Comparison of ENCODE assay signal across 15 cellular contexts in the genomic region with DNA sequence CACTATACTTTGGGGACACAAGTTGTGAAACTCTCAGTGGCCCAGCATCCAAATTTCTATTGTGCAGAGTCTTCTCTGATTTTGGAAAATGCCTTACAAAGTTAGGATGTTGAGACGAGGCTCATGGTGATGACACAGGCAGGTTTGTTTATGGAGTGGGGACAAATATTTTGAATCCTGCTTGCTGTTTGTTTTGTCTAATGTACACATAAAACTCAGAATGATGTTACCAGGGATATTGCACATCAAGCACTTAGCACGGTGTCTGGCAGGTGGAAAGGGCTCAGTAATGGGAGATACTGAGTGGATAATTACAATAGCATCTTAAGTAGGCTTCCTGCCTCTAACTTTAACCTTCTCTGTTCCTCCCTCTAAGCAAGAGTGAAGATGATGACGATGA.
"Had no signal": no experiment of that assay in that cellular context is flagged by ENCODE, and none has a peak within 500 bp of the region (broad histone marks: within the 10 kb centered on the region; RNA-seq: fewer than 3 reads in every experiment).

No MANE protein-coding gene starts in this region.

- H3K9me3 ChIP-seq: neutrophil had no signal

- DNase-seq: activated CD4-positive, alpha-beta T cell treated with anti-CD3 and anti-CD28 coated beads, Interleukin-2, amount 50 U/mL, for 1 hour; activated CD8-positive, alpha-beta memory T cell treated with anti-CD3 and anti-CD28 coated beads for 24 hours; activated naive CD4-positive, alpha-beta T cell treated with Interleukin-2 at 50 U/mL for 16 hours; anterior cingulate cortex; effector memory CD4-positive, alpha-beta T cell; hippocampal formation; left ventricle myocardium superior; natural killer cell; stimulated activated CD4-positive, alpha-beta T cell treated with anti-CD3 and anti-CD28 coated beads, Interleukin-1b, Interleukin-23, amount 100 ng/mL, for 48 hours; stimulated activated naive CD8-positive, alpha-beta T cell treated with anti-CD3 and anti-CD28 coated beads, Interleukin-15, amount 100 ng/mL, for 72 hours had no signal

- H3K36me3 ChIP-seq: neutrophil had no signal

- H3K4me3 Mint-ChIP-seq: dendritic cell treated with granulocyte-macrophage colony-stimulating factor and Interleukin-4, amounts not matched to agents 40 ng/mL and 50 ng/mL, for 4 days; memory B cell; natural killer cell; stimulated activated naive CD8-positive, alpha-beta T cell treated with anti-CD3 and anti-CD28 coated beads, Interleukin-15, amount 100 ng/mL, for 72 hours; type B pancreatic cell had no signal

- H3K27me3 ChIP-seq: neutrophil had no signal

- H3K27me3 Mint-ChIP-seq: dendritic cell treated with granulocyte-macrophage colony-stimulating factor and Interleukin-4, amounts not matched to agents 40 ng/mL and 50 ng/mL, for 4 days; memory B cell; type B pancreatic cell had no signal

- H3K27ac Mint-ChIP-seq: dendritic cell treated with granulocyte-macrophage colony-stimulating factor and Interleukin-4, amounts not matched to agents 40 ng/mL and 50 ng/mL, for 4 days; memory B cell; natural killer cell; stimulated activated naive CD8-positive, alpha-beta T cell treated with anti-CD3 and anti-CD28 coated beads, Interleukin-15, amount 100 ng/mL, for 72 hours; type B pancreatic cell had no signal

- H3K27ac ChIP-seq: neutrophil, parathyroid adenoma had no signal

- H3K4me1 ChIP-seq: parathyroid adenoma had no signal

- H3K4me1 Mint-ChIP-seq: memory B cell; natural killer cell; stimulated activated naive CD8-positive, alpha-beta T cell treated with anti-CD3 and anti-CD28 coated beads, Interleukin-15, amount 100 ng/mL, for 72 hours had no signal

- H3K36me3 Mint-ChIP-seq: natural killer cell, type B pancreatic cell had no signal

- H3K9me3 Mint-ChIP-seq: dendritic cell treated with granulocyte-macrophage colony-stimulating factor and Interleukin-4, amounts not matched to agents 40 ng/mL and 50 ng/mL, for 4 days had no signal
